ENCODE assay signal across 8 cellular contexts in genomic region chr3:128698211-128699011, GRCh38. TPM values are rescaled to one million over a fixed set of nuclear protein-coding genes. Genes with fewer than 3 reads are reported as not detected.
DNase-seq lines count a peak whose midpoint lies in the region; ATAC-seq and TF ChIP-seq lines count a peak whose summit lies in the region.

No MANE protein-coding gene starts in this region.

- TF ChIP-seq EP300 in tibial nerve (IDR thresholded peaks at IDR 0.05) = no peak

- H3K4me3 ChIP-seq in HFF-Myc (replicated peaks; ENCODE audit: low read depth, low read length) = peak overlapping the region; percentile 33
- H3K4me3 ChIP-seq in esophagus (ENCODE audit: low read depth in 1 of 2, low read length in 2 of 2) = peak overlapping the region; percentile 57 to 58
- peak overlapping the region; percentile 43 to 72 (median 50) for H3K4me3 ChIP-seq in tibial nerve

- H3K4me1 ChIP-seq in esophagus (ENCODE audit: control insufficient read depth in 2 of 2, insufficient read depth in 2 of 2, low read length in 1 of 2) = no peaks in the 10 kb centered on the region
- peaks cover 0 to 3% (median 0%) of the 10 kb centered on the region in 4 donors for H3K4me1 ChIP-seq in tibial nerve

- H3K9me3 ChIP-seq in esophagus (ENCODE audit: control insufficient read depth in 2 of 2, insufficient read depth in 1 of 2, low read depth in 1 of 2, low read length in 1 of 2) = no peaks in the 10 kb centered on the region
- H3K9me3 ChIP-seq in tibial nerve = no peaks in the 10 kb centered on the region

- TF ChIP-seq CTCF in HFF-Myc (IDR thresholded peaks at IDR 0.05; ENCODE audit: low read depth, low read length, missing control alignments) = no peak
- TF ChIP-seq CTCF in tibial nerve (IDR thresholded peaks at IDR 0.05) = no peak

- 2 to 4% methylated on average over 50 to 52 of the region's 53 CpGs for WGBS in esophagus, 2 donors
- 2 to 4% methylated on average over 28 to 29 of the region's 53 CpGs for WGBS in tibial nerve, 2 donors

- peak in 1 of 2 donors; percentile 11 for TF ChIP-seq POLR2A in tibial nerve (IDR thresholded peaks at IDR 0.05)

- DNase-seq in AG08395 (ENCODE audit: low spot score) (peak; percentile 72), HFF-Myc (ENCODE audit: extremely low read depth, low read depth) (no peak), middle frontal gyrus (ENCODE audit: extremely low spot score, low spot score) (peak; percentile 7), tibial nerve (ENCODE audit: low spot score in 2 of 2) (no peak)
- DNase-seq in activated CD8-positive, alpha-beta memory T cell treated with anti-CD3 and anti-CD28 coated beads, Interleukin-2, amount 50 U/mL, for 48 hours = peak; percentile 64

- H3K27ac ChIP-seq in esophagus (ENCODE audit: low read depth in 2 of 2, low read length in 1 of 2) (peak overlapping the region; percentile 77 to 79), tibial nerve (peak overlapping the region; percentile 60 to 87 (median 67))

- H3K27me3 ChIP-seq in esophagus (ENCODE audit: control insufficient read depth in 1 of 2, insufficient read depth in 2 of 2, low read length in 2 of 2) = no peaks in the 10 kb centered on the region
- H3K27me3 ChIP-seq in tibial nerve = no peaks in the 10 kb centered on the region

- ATAC-seq in GM19397 (IDR thresholded peaks at IDR 0.05; ENCODE audit: unreplicated experiment) (no peak), GM19455 (IDR thresholded peaks at IDR 0.05; ENCODE audit: unreplicated experiment) (no peak)

- H3K36me3 ChIP-seq in esophagus (ENCODE audit: control insufficient read depth in 2 of 2, insufficient read depth in 2 of 2, low read length in 1 of 2) (no peaks in the 10 kb centered on the region), tibial nerve (no peaks in the 10 kb centered on the region)

RNA-seq across cellular contexts. Expression of gene RAB7A, which starts 27.6 kb away (rescaled TPM):
- polyA plus RNA-seq in esophagus = 100 to 1,000 TPM; 132 to 137 TPM
- 100 to 1,000 TPM in 3 of 4 donors, 10 to 100 TPM in 1; 89.2 to 128 (median 114) TPM for total RNA-seq in tibial nerve

RNA-seq across cellular contexts. Expression of gene RPN1, which starts 47.8 kb away (rescaled TPM):
- 100 to 1,000 TPM in 1 of 2 donors, 10 to 100 TPM in 1; 51.2 to 110 TPM for polyA plus RNA-seq in esophagus
- total RNA-seq in tibial nerve = 100 to 1,000 TPM; 173 to 255 (median 204) TPM

Comparison
In these comparisons a context has a peak if more than half of its experiments do, and no peak if none do; other contexts are left out.
1. DNase-seq: peak in AG08395 (single experiment), activated CD8-positive, alpha-beta memory T cell treated with anti-CD3 and anti-CD28 coated beads, Interleukin-2, amount 50 U/mL, for 48 hours (single experiment) and middle frontal gyrus (single experiment); none in HFF-Myc (single experiment) and tibial nerve (0 of 2).
2. Peak in every context shown above with its lines, with median percentiles within 50 percentile points of each other: H3K4me3 ChIP-seq.